Comparison of ENCODE assay signal across 10 cellular contexts in the genomic region with DNA sequence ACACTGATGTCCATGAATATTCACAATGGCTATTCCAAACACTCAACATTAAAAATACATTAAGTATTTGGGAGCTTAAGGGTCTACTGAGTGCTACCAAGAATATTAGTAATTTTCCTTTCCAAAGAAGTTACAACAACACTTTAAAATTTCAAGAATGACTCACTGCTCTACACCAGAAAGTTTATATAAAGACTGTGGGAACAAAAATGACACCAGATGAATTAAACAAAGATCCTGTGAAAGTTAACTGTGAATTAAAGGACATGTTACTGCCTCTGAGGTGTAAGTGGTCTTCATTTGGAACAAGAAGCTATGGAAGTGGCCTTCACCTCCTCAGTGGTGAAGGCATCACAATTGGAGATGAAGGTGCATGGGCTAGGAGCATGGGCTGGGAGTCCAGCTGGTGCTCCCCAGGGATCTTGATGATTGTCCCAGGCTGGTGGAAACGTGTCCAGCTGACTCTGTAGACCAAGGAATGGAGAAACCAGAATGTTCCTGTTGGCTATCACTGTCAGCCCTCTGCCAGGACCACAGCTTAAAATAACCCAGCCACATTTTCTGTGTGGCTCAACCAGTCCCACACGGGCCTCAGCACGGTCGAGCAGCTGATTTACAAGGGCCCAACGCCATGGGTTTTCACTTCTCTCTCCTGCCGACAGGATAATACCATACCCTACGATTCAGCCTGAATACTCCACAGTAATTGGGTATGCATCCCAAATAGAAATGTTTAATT. TPM values are rescaled to one million over a fixed set of nuclear protein-coding genes. Genes with fewer than 3 reads are reported as not detected.
DNase-seq lines count a peak whose midpoint lies in the region; ATAC-seq and TF ChIP-seq lines count a peak whose summit lies in the region.
"Had no signal": no experiment of that assay in that cellular context is flagged by ENCODE, and none has a peak within 500 bp of the region (broad histone marks: within the 10 kb centered on the region; RNA-seq: fewer than 3 reads in every experiment).

No MANE protein-coding gene starts in this region.

- H3K36me3 ChIP-seq in ACC112 (ENCODE audit: insufficient read depth, low read length): peaks cover 36% of the 10 kb centered on the region
- peaks cover 53% of the 10 kb centered on the region for H3K36me3 ChIP-seq in MG63
- H3K36me3 ChIP-seq in esophagus (ENCODE audit: control insufficient read depth in 2 of 2, insufficient read depth in 2 of 2, low read length in 1 of 2): peaks cover 13 to 19% of the 10 kb centered on the region in 2 donors

- no peaks in the 10 kb centered on the region for H3K9me3 ChIP-seq in MG63
- peaks cover 0 to 2% of the 10 kb centered on the region in 2 donors for H3K9me3 ChIP-seq in esophagus (ENCODE audit: control insufficient read depth in 2 of 2, insufficient read depth in 1 of 2, low read depth in 1 of 2, low read length in 1 of 2)

- H3K27ac ChIP-seq in ACC112 (ENCODE audit: low read depth, low read length) (peak overlapping the region; percentile 82), esophagus (ENCODE audit: low read depth in 2 of 2, low read length in 1 of 2) (peak overlapping the region; percentile 65 to 74)

- ATAC-seq in HG03469 (IDR thresholded peaks at IDR 0.05; ENCODE audit: unreplicated experiment): no peak

- 63% methylated on average over 7 of the region's 7 CpGs for WGBS in esophagus, 2 donors

- H3K4me1 ChIP-seq in ACC112 (ENCODE audit: control insufficient read depth, insufficient read depth, low read length, unreplicated experiment) (peaks cover 22% of the 10 kb centered on the region), esophagus (ENCODE audit: control insufficient read depth in 2 of 2, insufficient read depth in 2 of 2, low read length in 1 of 2) (peaks cover 0 to 2% of the 10 kb centered on the region in 2 donors)

- H2AFZ ChIP-seq in ACC112 (ENCODE audit: low read length, unreplicated experiment): no peak overlapping the region

- no peak for TF ChIP-seq CTCF in GM13976 (IDR thresholded peaks at IDR 0.05; ENCODE audit: borderline replicate concordance, control extremely low read depth, extremely low read depth, insufficient read depth, missing control alignments)

- H3K4me3 ChIP-seq in ACC112 (ENCODE audit: low read depth, low read length) (no peak overlapping the region), MG63 (no peak overlapping the region), esophagus (ENCODE audit: low read depth in 1 of 2, low read length in 2 of 2) (no peak overlapping the region)

- in situ Hi-C loops in GM13976 (cut with MboI; ENCODE audit: low sequenced_read_pairs, unreplicated experiment): no loop called here

- H3K79me2 ChIP-seq in ACC112 (ENCODE audit: control insufficient read depth, insufficient read depth, low read length, unreplicated experiment): peaks cover 26% of the 10 kb centered on the region

- no peaks in the 10 kb centered on the region for H3K27me3 ChIP-seq in ACC112 (ENCODE audit: insufficient read depth, low read length)
- H3K27me3 ChIP-seq in MG63: no peaks in the 10 kb centered on the region
- H3K27me3 ChIP-seq in esophagus (ENCODE audit: control insufficient read depth in 1 of 2, insufficient read depth in 2 of 2, low read length in 2 of 2): no peaks in the 10 kb centered on the region

- peak; percentile 70 for DNase-seq in MG63
- DNase-seq in non-pigmented ciliary epithelial cell (ENCODE audit: low read depth): peak; percentile 34
- DNase-seq in effector CD4-positive, alpha-beta T cell: no peak
- DNase-seq in GM13976 (ENCODE audit: low spot score): no peak
- DNase-seq in NCI-H1436 treated with DMSO at 0.1 percent for 48 hours (lab: John Stamatoyannopoulos, UW): no peak
- DNase-seq: activated CD4-positive, CD25-positive, alpha-beta regulatory T cell; CD4-positive, alpha-beta memory T cell had no signal

RNA-seq across cellular contexts. Expression of a gene that starts 28.8 kb away (rescaled TPM):
- 26.9 TPM in 2 replicates for total RNA-seq in MG63 (2014; rRNA removed; shearing (Covaris generic); ENCODE audit: low replicate concordance)
- 1 to 10 TPM; 4.8 to 9.4 TPM for polyA plus RNA-seq in esophagus

RNA-seq across cellular contexts. Expression of a gene that starts 28.9 kb away (rescaled TPM):
- total RNA-seq in MG63 (2014; rRNA removed; shearing (Covaris generic); ENCODE audit: low replicate concordance): 19.8 and 21.3 TPM in 2 replicates
- polyA plus RNA-seq in esophagus: 1 to 10 TPM; 2.8 to 3.2 TPM

RNA-seq across cellular contexts. Expression of a gene that starts 38.6 kb away (rescaled TPM):
- 34.2 and 38.4 TPM in 2 replicates for total RNA-seq in MG63 (2014; rRNA removed; shearing (Covaris generic); ENCODE audit: low replicate concordance)
- polyA plus RNA-seq in esophagus: 1 to 10 TPM; 5.9 to 6.4 TPM

Comparison
In these comparisons a context has a peak if more than half of its experiments do, and no peak if none do; other contexts are left out.
1. DNase-seq: peak in MG63 (single experiment) and non-pigmented ciliary epithelial cell (single experiment); none in effector CD4-positive, alpha-beta T cell (single experiment), GM13976 (single experiment) and NCI-H1436 treated with DMSO at 0.1 percent for 48 hours (single experiment).